8 cellular contexts compared by ENCODE assay signal in genomic region chr3:132722165-132723023, GRCh38. TPM values are rescaled to one million over a fixed set of nuclear protein-coding genes. Genes with fewer than 3 reads are reported as not detected.
A peak's percentile ranks its signal among the peaks of the same experiment; 100 is the strongest.
DNase-seq lines count a peak whose midpoint lies in the region; ATAC-seq and TF ChIP-seq lines count a peak whose summit lies in the region.

NPHP3 (minus strand) TSS chr3:132722409; CDS start chr3:132722355, 54 bp downstream.

- 1 to 3% methylated on average over 52 to 67 of the region's 96 CpGs for WGBS in lower leg skin, 2 donors

- DNase-seq in CD14-positive monocyte (ENCODE audit: low spot score) (peak; percentile 97), NCI-H774 (lab: John Stamatoyannopoulos, UW) (peak; percentile 87), dermis microvascular lymphatic vessel endothelial cell (ENCODE audit: low read depth in 2 of 2) (peak; percentile 85 to 98), lower leg skin (ENCODE audit: low spot score in 2 of 2) (peak; percentile 95 to 99)
- peak; percentile 98 for DNase-seq in activated CD4-positive, alpha-beta memory T cell treated with anti-CD3 and anti-CD28 coated beads for 36 hours
- DNase-seq in stimulated activated CD4-positive, alpha-beta T cell treated with anti-CD3 and anti-CD28 coated beads, TNF-alpha, amount 100 ng/mL, for 1 hour (ENCODE audit: low read depth in 3 of 3, low spot score in 1 of 3) = peak; percentile 97 to 99 (median 97)

- peaks cover 11 to 12% of the 10 kb centered on the region in 2 donors for H3K36me3 Mint-ChIP-seq in CD14-positive monocyte
- peaks cover 17% of the 10 kb centered on the region for H3K36me3 Mint-ChIP-seq in activated CD4-positive, alpha-beta memory T cell treated with anti-CD3 and anti-CD28 coated beads for 36 hours

- intact Hi-C loops in CD14-positive monocyte (cut with micrococcal nuclease) (loop anchor here (2.0 to 10.0 kb wide), 5 partner anchors 850 to 1340 kb away; partner anchors contain the start of genes CDV3 (in 2 of the 2), SRPRB (in 2 of the 2), TOPBP1 (in 2 of the 2) and NUDT16 (in 1 of the 2)), lower leg skin (cut with DNase I; ENCODE audit: low total_unique reads) (no loop called here)
- intact Hi-C loops in activated CD4-positive, alpha-beta memory T cell treated with anti-CD3 and anti-CD28 coated beads for 36 hours (cut with micrococcal nuclease) = loop anchor here (1.0 to 10.0 kb wide), 11 partner anchors 62 to 1975 kb away; partner anchors contain the start of genes ANAPC13, CDV3, CEP63 and DNAJC13

- no peak for TF ChIP-seq CTCF in CD14-positive monocyte (IDR thresholded peaks at IDR 0.05)
- TF ChIP-seq CTCF in lower leg skin (IDR thresholded peaks at IDR 0.05) = no peak

- ATAC-seq in GM19397 (IDR thresholded peaks at IDR 0.05; ENCODE audit: unreplicated experiment) (peak; percentile 79), HG03565 (IDR thresholded peaks at IDR 0.05; ENCODE audit: unreplicated experiment) (peak; percentile 49)

- no peaks in the 10 kb centered on the region for H3K9me3 Mint-ChIP-seq in CD14-positive monocyte
- no peaks in the 10 kb centered on the region for H3K9me3 Mint-ChIP-seq in activated CD4-positive, alpha-beta memory T cell treated with anti-CD3 and anti-CD28 coated beads for 36 hours

- peak within 1 kb of the TSS; percentile 70 to 90 (median 88) for H3K27ac Mint-ChIP-seq in CD14-positive monocyte
- peak within 1 kb of the TSS; percentile 77 for H3K27ac Mint-ChIP-seq in activated CD4-positive, alpha-beta memory T cell treated with anti-CD3 and anti-CD28 coated beads for 36 hours

- H3K27me3 Mint-ChIP-seq in CD14-positive monocyte (ENCODE audit: low read depth in 3 of 3) = no peaks in the 10 kb centered on the region
- no peaks in the 10 kb centered on the region for H3K27me3 Mint-ChIP-seq in activated CD4-positive, alpha-beta memory T cell treated with anti-CD3 and anti-CD28 coated beads for 36 hours

- H3K4me3 Mint-ChIP-seq in CD14-positive monocyte = peak within 1 kb of the TSS; percentile 91
- peak within 1 kb of the TSS; percentile 84 for H3K4me3 Mint-ChIP-seq in activated CD4-positive, alpha-beta memory T cell treated with anti-CD3 and anti-CD28 coated beads for 36 hours

- CTCF ChIA-PET in activated CD4-positive, alpha-beta memory T cell treated with anti-CD3 and anti-CD28 coated beads for 36 hours (lab: Charles Lee) = interaction anchor here (1.2 to 6.2 kb wide), 2 partner anchors 700 to 941 kb away, joined by 3 to 77 read pairs; no protein-coding TSS in a partner anchor

- H3K4me3 ChIP-seq in lower leg skin (ENCODE audit: low read depth, poor library complexity, severe bottlenecking) = peak within 1 kb of the TSS; percentile 87

- H3K4me1 Mint-ChIP-seq in CD14-positive monocyte = peaks cover 25% of the 10 kb centered on the region
- peaks cover 39% of the 10 kb centered on the region for H3K4me1 Mint-ChIP-seq in activated CD4-positive, alpha-beta memory T cell treated with anti-CD3 and anti-CD28 coated beads for 36 hours (ENCODE audit: low read depth)

- POLR2A ChIA-PET in activated CD4-positive, alpha-beta memory T cell treated with anti-CD3 and anti-CD28 coated beads for 36 hours (lab: Charles Lee) = interaction anchor here (0.9 to 1.0 kb wide), 2 partner anchors 850 to 851 kb away, joined by 3 to 5 read pairs; partner anchors contain the start of gene CDV3

- TF ChIP-seq POLR2A in lower leg skin (IDR thresholded peaks at IDR 0.05) = no peak

RNA-seq across cellular contexts. Expression of gene NPHP3, which starts in this region (rescaled TPM):
- 1 to 10 TPM; 1.3 to 2.0 TPM for polyA plus RNA-seq in CD14-positive monocyte
- 10 to 100 TPM; 13.6 to 16.7 TPM for total RNA-seq in activated CD4-positive, alpha-beta memory T cell treated with anti-CD3 and anti-CD28 coated beads for 36 hours
- total RNA-seq in dermis microvascular lymphatic vessel endothelial cell (14.1 and 21.0 TPM in 2 replicates), lower leg skin (10 to 100 TPM; 16.3 to 37.1 (median 30.2) TPM)

Comparison
In these comparisons a context has a peak if more than half of its experiments do, and no peak if none do; other contexts are left out.
1. Peak in every context shown above with its lines: DNase-seq, ATAC-seq and H3K4me3 ChIP-seq.